Comparison of ENCODE assay signal across 1 cellular context in the genomic region with DNA sequence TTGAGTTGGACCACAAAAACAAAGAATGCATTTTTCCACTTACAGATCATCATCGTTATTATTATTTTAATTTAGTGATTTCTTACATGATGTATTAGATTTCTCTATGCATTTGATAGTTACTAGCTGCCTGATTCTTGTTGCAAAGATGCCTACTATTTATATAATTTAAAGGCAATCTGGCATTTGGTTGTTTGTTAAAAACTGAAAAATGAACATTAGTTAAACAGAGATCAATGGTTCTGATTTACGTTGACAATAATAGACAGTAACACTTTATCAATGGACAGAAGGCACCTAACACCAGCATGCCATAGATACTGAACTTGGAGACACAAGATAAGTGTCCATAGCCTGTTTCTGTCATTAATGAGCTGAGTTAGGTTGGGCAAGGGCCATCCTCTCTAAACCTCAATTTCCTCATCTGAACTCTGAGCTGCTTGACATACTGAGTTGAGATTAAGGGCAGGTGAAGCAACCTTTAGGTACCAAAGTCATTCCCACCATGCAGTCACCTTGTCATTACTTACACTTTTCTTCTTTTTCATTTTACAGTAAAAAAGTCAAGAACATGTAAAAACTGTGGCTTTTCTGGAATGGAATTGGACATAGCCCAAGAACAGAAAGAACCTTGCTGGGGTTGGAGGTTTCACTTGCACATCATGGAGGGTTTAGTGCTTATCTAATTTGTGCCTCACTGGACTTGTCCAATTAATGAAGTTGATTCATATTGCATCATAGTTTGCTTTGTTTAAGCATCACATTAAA.
TF ChIP-seq lines count a peak whose summit lies in the region.

No MANE protein-coding gene starts in this region.

TF ChIP-seq in HepG2, 621 proteins besides CTCF, POLR2A, EP300 and RAD21 (continued from another document and continues in another):
- TF ChIP-seq ZNF567 (CRISPR knock-in tag; IDR thresholded peaks at IDR 0.05; ENCODE audit: borderline replicate concordance) (no peak), HNF4G (IDR thresholded peaks at IDR 0.05; ENCODE audit: borderline replicate concordance, low read depth, low read length) (peak; percentile 88), HNF4G (CRISPR knock-in tag; IDR thresholded peaks at IDR 0.05; ENCODE audit: borderline replicate concordance, low read depth) (0 out of 2 replicates have a peak, but pooled peaks have one; percentile 57), ZNF674 (CRISPR knock-in tag; IDR thresholded peaks at IDR 0.05; ENCODE audit: low read depth) (no peak), KLF15 (CRISPR knock-in tag; IDR thresholded peaks at IDR 0.05; ENCODE audit: borderline replicate concordance) (no peak), POGZ (CRISPR knock-in tag; IDR thresholded peaks at IDR 0.05) (0 out of 2 replicates have a peak, but pooled peaks have one; percentile 22), IRF2 (CRISPR knock-in tag; IDR thresholded peaks at IDR 0.05) (no peak), ZNF672 (CRISPR knock-in tag; IDR thresholded peaks at IDR 0.05) (no peak), NFE2L2 (IDR thresholded peaks at IDR 0.05; ENCODE audit: low read length) (no peak), ZNF296 (CRISPR knock-in tag; conservative IDR thresholded peaks at IDR 0.05) (no peak), CBFB (CRISPR knock-in tag; IDR thresholded peaks at IDR 0.05) (peak; percentile 67; the same call in 1 of the 2 replicates), NCOA2 (CRISPR knock-in tag; IDR thresholded peaks at IDR 0.05) (peak; percentile 67; the same call in 1 of the 2 replicates)
- TF ChIP-seq, protein P1, sequence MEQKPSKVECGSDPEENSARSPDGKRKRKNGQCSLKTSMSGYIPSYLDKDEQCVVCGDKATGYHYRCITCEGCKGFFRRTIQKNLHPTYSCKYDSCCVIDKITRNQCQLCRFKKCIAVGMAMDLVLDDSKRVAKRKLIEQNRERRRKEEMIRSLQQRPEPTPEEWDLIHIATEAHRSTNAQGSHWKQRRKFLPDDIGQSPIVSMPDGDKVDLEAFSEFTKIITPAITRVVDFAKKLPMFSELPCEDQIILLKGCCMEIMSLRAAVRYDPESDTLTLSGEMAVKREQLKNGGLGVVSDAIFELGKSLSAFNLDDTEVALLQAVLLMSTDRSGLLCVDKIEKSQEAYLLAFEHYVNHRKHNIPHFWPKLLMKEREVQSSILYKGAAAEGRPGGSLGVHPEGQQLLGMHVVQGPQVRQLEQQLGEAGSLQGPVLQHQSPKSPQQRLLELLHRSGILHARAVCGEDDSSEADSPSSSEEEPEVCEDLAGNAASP (CRISPR knock-in tag; IDR thresholded peaks at IDR 0.05; ENCODE audit: borderline replicate concordance), result peak; percentile 48; the same call in 1 of the 2 replicates
- TF ChIP-seq, protein P2, sequence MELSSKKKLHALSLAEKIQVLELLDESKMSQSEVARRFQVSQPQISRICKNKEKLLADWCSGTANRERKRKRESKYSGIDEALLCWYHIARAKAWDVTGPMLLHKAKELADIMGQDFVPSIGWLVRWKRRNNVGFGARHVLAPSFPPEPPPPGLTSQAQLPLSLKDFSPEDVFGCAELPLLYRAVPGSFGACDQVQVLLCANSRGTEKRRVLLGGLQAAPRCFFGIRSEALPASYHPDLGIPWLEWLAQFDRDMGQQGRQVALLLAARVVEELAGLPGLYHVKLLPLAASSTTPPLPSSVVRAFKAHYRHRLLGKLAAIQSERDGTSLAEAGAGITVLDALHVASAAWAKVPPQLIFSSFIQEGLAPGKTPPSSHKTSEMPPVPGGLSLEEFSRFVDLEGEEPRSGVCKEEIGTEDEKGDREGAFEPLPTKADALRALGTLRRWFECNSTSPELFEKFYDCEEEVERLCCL (CRISPR knock-in tag; IDR thresholded peaks at IDR 0.05; ENCODE audit: borderline replicate concordance), result no peak
- TF ChIP-seq, protein P3, sequence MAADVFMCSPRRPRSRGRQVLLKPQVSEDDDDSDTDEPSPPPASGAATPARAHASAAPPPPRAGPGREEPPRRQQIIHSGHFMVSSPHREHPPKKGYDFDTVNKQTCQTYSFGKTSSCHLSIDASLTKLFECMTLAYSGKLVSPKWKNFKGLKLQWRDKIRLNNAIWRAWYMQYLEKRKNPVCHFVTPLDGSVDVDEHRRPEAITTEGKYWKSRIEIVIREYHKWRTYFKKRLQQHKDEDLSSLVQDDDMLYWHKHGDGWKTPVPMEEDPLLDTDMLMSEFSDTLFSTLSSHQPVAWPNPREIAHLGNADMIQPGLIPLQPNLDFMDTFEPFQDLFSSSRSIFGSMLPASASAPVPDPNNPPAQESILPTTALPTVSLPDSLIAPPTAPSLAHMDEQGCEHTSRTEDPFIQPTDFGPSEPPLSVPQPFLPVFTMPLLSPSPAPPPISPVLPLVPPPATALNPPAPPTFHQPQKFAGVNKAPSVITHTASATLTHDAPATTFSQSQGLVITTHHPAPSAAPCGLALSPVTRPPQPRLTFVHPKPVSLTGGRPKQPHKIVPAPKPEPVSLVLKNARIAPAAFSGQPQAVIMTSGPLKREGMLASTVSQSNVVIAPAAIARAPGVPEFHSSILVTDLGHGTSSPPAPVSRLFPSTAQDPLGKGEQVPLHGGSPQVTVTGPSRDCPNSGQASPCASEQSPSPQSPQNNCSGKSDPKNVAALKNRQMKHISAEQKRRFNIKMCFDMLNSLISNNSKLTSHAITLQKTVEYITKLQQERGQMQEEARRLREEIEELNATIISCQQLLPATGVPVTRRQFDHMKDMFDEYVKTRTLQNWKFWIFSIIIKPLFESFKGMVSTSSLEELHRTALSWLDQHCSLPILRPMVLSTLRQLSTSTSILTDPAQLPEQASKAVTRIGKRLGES (CRISPR knock-in tag; IDR thresholded peaks at IDR 0.05; ENCODE audit: borderline replicate concordance), result no peak
- TF ChIP-seq, protein P4, sequence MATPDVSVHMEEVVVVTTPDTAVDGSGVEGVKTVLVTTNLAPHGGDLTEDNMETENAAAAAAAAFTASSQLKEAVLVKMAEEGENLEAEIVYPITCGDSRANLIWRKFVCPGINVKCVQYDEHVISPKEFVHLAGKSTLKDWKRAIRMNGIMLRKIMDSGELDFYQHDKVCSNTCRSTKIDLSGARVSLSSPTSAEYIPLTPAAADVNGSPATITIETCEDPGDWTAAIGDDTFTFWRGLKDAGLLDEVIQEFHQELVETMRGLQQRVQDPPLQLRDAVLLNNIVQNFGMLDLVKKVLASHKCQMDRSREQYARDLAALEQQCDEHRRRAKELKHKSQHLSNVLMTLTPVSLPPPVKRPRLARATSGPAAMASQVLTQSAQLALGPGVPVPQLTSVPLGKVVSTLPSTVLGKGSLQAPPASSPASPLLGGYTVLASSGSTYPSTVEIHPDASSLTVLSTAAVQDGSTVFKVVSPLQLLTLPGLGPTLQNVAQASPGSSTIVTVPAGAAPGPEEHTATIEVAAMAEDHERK (CRISPR knock-in tag; IDR thresholded peaks at IDR 0.05; ENCODE audit: low read depth), result no peak
- TF ChIP-seq, protein P5, sequence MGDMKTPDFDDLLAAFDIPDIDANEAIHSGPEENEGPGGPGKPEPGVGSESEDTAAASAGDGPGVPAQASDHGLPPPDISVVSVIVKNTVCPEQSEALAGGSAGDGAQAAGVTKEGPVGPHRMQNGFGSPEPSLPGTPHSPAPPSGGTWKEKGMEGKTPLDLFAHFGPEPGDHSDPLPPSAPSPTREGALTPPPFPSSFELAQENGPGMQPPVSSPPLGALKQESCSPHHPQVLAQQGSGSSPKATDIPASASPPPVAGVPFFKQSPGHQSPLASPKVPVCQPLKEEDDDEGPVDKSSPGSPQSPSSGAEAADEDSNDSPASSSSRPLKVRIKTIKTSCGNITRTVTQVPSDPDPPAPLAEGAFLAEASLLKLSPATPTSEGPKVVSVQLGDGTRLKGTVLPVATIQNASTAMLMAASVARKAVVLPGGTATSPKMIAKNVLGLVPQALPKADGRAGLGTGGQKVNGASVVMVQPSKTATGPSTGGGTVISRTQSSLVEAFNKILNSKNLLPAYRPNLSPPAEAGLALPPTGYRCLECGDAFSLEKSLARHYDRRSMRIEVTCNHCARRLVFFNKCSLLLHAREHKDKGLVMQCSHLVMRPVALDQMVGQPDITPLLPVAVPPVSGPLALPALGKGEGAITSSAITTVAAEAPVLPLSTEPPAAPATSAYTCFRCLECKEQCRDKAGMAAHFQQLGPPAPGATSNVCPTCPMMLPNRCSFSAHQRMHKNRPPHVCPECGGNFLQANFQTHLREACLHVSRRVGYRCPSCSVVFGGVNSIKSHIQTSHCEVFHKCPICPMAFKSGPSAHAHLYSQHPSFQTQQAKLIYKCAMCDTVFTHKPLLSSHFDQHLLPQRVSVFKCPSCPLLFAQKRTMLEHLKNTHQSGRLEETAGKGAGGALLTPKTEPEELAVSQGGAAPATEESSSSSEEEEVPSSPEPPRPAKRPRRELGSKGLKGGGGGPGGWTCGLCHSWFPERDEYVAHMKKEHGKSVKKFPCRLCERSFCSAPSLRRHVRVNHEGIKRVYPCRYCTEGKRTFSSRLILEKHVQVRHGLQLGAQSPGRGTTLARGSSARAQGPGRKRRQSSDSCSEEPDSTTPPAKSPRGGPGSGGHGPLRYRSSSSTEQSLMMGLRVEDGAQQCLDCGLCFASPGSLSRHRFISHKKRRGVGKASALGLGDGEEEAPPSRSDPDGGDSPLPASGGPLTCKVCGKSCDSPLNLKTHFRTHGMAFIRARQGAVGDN (CRISPR knock-in tag; IDR thresholded peaks at IDR 0.05), result no peak
- TF ChIP-seq, protein P6, sequence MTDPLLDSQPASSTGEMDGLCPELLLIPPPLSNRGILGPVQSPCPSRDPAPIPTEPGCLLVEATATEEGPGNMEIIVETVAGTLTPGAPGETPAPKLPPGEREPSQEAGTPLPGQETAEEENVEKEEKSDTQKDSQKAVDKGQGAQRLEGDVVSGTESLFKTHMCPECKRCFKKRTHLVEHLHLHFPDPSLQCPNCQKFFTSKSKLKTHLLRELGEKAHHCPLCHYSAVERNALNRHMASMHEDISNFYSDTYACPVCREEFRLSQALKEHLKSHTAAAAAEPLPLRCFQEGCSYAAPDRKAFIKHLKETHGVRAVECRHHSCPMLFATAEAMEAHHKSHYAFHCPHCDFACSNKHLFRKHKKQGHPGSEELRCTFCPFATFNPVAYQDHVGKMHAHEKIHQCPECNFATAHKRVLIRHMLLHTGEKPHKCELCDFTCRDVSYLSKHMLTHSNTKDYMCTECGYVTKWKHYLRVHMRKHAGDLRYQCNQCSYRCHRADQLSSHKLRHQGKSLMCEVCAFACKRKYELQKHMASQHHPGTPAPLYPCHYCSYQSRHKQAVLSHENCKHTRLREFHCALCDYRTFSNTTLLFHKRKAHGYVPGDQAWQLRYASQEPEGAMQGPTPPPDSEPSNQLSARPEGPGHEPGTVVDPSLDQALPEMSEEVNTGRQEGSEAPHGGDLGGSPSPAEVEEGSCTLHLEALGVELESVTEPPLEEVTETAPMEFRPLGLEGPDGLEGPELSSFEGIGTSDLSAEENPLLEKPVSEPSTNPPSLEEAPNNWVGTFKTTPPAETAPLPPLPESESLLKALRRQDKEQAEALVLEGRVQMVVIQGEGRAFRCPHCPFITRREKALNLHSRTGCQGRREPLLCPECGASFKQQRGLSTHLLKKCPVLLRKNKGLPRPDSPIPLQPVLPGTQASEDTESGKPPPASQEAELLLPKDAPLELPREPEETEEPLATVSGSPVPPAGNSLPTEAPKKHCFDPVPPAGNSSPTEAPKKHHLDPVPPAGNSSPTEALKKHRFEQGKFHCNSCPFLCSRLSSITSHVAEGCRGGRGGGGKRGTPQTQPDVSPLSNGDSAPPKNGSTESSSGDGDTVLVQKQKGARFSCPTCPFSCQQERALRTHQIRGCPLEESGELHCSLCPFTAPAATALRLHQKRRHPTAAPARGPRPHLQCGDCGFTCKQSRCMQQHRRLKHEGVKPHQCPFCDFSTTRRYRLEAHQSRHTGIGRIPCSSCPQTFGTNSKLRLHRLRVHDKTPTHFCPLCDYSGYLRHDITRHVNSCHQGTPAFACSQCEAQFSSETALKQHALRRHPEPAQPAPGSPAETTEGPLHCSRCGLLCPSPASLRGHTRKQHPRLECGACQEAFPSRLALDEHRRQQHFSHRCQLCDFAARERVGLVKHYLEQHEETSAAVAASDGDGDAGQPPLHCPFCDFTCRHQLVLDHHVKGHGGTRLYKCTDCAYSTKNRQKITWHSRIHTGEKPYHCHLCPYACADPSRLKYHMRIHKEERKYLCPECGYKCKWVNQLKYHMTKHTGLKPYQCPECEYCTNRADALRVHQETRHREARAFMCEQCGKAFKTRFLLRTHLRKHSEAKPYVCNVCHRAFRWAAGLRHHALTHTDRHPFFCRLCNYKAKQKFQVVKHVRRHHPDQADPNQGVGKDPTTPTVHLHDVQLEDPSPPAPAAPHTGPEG (CRISPR knock-in tag; IDR thresholded peaks at IDR 0.05), result no peak
- TF ChIP-seq, protein P7, sequence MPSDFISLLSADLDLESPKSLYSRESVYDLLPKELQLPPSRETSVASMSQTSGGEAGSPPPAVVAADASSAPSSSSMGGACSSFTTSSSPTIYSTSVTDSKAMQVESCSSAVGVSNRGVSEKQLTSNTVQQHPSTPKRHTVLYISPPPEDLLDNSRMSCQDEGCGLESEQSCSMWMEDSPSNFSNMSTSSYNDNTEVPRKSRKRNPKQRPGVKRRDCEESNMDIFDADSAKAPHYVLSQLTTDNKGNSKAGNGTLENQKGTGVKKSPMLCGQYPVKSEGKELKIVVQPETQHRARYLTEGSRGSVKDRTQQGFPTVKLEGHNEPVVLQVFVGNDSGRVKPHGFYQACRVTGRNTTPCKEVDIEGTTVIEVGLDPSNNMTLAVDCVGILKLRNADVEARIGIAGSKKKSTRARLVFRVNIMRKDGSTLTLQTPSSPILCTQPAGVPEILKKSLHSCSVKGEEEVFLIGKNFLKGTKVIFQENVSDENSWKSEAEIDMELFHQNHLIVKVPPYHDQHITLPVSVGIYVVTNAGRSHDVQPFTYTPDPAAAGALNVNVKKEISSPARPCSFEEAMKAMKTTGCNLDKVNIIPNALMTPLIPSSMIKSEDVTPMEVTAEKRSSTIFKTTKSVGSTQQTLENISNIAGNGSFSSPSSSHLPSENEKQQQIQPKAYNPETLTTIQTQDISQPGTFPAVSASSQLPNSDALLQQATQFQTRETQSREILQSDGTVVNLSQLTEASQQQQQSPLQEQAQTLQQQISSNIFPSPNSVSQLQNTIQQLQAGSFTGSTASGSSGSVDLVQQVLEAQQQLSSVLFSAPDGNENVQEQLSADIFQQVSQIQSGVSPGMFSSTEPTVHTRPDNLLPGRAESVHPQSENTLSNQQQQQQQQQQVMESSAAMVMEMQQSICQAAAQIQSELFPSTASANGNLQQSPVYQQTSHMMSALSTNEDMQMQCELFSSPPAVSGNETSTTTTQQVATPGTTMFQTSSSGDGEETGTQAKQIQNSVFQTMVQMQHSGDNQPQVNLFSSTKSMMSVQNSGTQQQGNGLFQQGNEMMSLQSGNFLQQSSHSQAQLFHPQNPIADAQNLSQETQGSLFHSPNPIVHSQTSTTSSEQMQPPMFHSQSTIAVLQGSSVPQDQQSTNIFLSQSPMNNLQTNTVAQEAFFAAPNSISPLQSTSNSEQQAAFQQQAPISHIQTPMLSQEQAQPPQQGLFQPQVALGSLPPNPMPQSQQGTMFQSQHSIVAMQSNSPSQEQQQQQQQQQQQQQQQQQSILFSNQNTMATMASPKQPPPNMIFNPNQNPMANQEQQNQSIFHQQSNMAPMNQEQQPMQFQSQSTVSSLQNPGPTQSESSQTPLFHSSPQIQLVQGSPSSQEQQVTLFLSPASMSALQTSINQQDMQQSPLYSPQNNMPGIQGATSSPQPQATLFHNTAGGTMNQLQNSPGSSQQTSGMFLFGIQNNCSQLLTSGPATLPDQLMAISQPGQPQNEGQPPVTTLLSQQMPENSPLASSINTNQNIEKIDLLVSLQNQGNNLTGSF (CRISPR knock-in tag; IDR thresholded peaks at IDR 0.05), result no peak
